Comparison of ENCODE assay signal across 6 cellular contexts in the genomic region with DNA sequence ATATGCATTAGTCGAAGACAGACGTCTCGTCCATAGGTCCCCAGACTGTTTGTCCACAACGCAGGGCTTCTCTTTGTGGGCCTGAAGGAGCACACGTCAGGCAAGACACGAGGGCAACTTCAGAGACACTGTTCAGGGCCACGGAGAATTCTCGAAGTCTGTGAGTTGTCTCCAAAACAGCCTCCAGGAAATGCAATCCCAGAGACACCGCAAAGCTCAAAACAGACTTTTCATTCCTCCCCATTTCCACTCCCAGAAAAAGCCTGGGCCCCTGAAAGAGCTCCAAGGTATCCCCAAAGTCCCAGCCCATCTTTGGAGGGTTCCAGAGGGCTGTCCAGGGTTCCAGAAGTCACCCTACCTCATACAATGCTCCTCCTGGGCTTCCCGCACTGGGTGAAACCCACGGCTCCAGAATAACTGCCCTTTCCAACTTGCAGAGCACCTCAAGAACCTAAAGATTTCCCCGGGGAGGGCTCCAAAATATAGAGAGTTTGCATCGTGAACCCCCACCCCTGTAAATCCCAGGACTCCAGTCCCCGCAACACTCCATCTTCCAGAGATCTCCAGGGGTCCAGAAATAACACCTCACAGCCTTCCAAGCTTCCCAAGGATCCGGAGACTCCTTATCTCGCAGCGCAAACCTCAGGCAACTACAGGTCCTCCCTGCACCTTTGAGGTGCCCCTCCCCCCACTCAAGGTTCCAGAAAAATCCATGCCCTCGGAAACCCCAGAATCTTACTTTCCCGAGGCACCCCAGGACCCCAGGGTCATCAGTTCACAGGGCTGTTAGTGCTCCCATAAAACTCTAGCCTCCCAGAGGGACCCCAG. TPM values are rescaled to one million over a fixed set of nuclear protein-coding genes. Genes with fewer than 3 reads are reported as not detected.
DNase-seq lines count a peak whose midpoint lies in the region; ATAC-seq and TF ChIP-seq lines count a peak whose summit lies in the region.

No MANE protein-coding gene starts in this region.

- H3K4me3 Mint-ChIP-seq in H9 (peak overlapping the region; percentile 96 to 98), memory B cell (peak overlapping the region; percentile 98)
- peak overlapping the region; percentile 100 for H3K4me3 Mint-ChIP-seq in activated T-helper 17 cell treated with anti-CD3 and anti-CD28 coated beads, Interleukin-2, amount 50 U/mL, for 72 hours

- WGBS in H9 (ENCODE audit: extremely low coverage, insufficient read length, low lambda C conversion rate) = no CpG with 5 or more reads among the region's 19 CpGs

- TF ChIP-seq CTCF in H9 (conservative IDR thresholded peaks at IDR 0.05) = no peak

- H2BK20ac ChIP-seq in H9 (ENCODE audit: low read depth, low read length, poor library complexity, severe bottlenecking) = no peak overlapping the region

- no peaks in the 10 kb centered on the region for H3K79me1 ChIP-seq in H9 (ENCODE audit: insufficient read depth, low read depth, low read length, poor library complexity, severe bottlenecking)

- H3K4me2 ChIP-seq in H9 (ENCODE audit: insufficient read depth, insufficient read length, low read length) = peak overlapping the region; percentile 46

- no peak overlapping the region for H2BK5ac ChIP-seq in H9 (ENCODE audit: insufficient read length, low read length)

- no peak for DNase-seq in H9
- no peak for DNase-seq in memory B cell (ENCODE audit: low spot score in 2 of 2)
- no peak for DNase-seq in COR-L47 (lab: John Stamatoyannopoulos, UW)

- no peak overlapping the region for H3K56ac ChIP-seq in H9 (ENCODE audit: insufficient read length, low read depth, low read length)

- no peaks in the 10 kb centered on the region for H3K9me3 ChIP-seq in H9 (ENCODE audit: control insufficient read depth, low read depth, low read length)

- H3K9me3 Mint-ChIP-seq in H9 = peaks cover 0 to 5% of the 10 kb centered on the region in 2 experiments; a peak in 2 of 5 replicates
- no peaks in the 10 kb centered on the region for H3K9me3 Mint-ChIP-seq in activated T-helper 17 cell treated with anti-CD3 and anti-CD28 coated beads, Interleukin-2, amount 50 U/mL, for 72 hours
- H3K9me3 Mint-ChIP-seq in memory B cell = no peaks in the 10 kb centered on the region

- peak overlapping the region; percentile 82; the same call in 1 of the 2 replicates for H3K14ac ChIP-seq in H9 (ENCODE audit: insufficient read depth, low read length)

- H4K5ac ChIP-seq in H9 (ENCODE audit: insufficient read length, low read depth, low read length) = no peak overlapping the region

- peaks cover 3% of the 10 kb centered on the region for H4K20me1 ChIP-seq in H9 (ENCODE audit: control insufficient read depth, insufficient read depth, insufficient read length)

- ATAC-seq in activated T-helper 17 cell treated with anti-CD3 and anti-CD28 coated beads, Interleukin-2, amount 50 U/mL, for 72 hours (replicated peaks) = no peak
- ATAC-seq in memory B cell (ENCODE audit: low read depth) = no peak
- ATAC-seq in HG03095 (IDR thresholded peaks at IDR 0.05; ENCODE audit: unreplicated experiment) = no peak
- no peak for ATAC-seq in HG02678 (IDR thresholded peaks at IDR 0.05; ENCODE audit: unreplicated experiment)

- peak overlapping the region; percentile 91 for H3K18ac ChIP-seq in H9 (ENCODE audit: insufficient read length, low read depth, low read length)

- H2BK12ac ChIP-seq in H9 (ENCODE audit: insufficient read length, low read depth, low read length) = no peak overlapping the region

- H3K4me1 Mint-ChIP-seq in H9 = peaks cover 30 to 45% of the 10 kb centered on the region in 2 experiments
- H3K4me1 Mint-ChIP-seq in activated T-helper 17 cell treated with anti-CD3 and anti-CD28 coated beads, Interleukin-2, amount 50 U/mL, for 72 hours = peaks cover 31% of the 10 kb centered on the region
- H3K4me1 Mint-ChIP-seq in memory B cell = peaks cover 44% of the 10 kb centered on the region

- no peak overlapping the region for H2BK120ac ChIP-seq in H9 (ENCODE audit: low read depth, low read length, poor library complexity, severe bottlenecking)

- H2AK5ac ChIP-seq in H9 (ENCODE audit: insufficient read length, low read length) = no peak overlapping the region

- no peak overlapping the region for H3T11ph ChIP-seq in H9 (ENCODE audit: low read length)

- H2BK15ac ChIP-seq in H9 (ENCODE audit: low read depth, low read length) = no peak overlapping the region; the same call in 1 of the 2 replicates

- H3K27ac ChIP-seq in H9 (ENCODE audit: insufficient read length, low read depth, low read length) = peak overlapping the region; percentile 50

- no peak overlapping the region for H3K23ac ChIP-seq in H9 (ENCODE audit: insufficient read length, low read depth, low read length)

- H3K36me3 Mint-ChIP-seq in H9 (ENCODE audit: insufficient read depth in 1 of 3, low read depth in 3 of 3) = peaks cover 23 to 57% (median 47%) of the 10 kb centered on the region in 3 experiments; a peak in 6 of 7 replicates
- peaks cover 79% of the 10 kb centered on the region for H3K36me3 Mint-ChIP-seq in activated T-helper 17 cell treated with anti-CD3 and anti-CD28 coated beads, Interleukin-2, amount 50 U/mL, for 72 hours (ENCODE audit: low read depth)
- H3K36me3 Mint-ChIP-seq in memory B cell = peaks cover 13% of the 10 kb centered on the region

- H3K27me3 Mint-ChIP-seq in H9 (ENCODE audit: low read depth) = peaks cover 2% of the 10 kb centered on the region; the same call in 1 of the 2 replicates
- no peaks in the 10 kb centered on the region for H3K27me3 Mint-ChIP-seq in activated T-helper 17 cell treated with anti-CD3 and anti-CD28 coated beads, Interleukin-2, amount 50 U/mL, for 72 hours
- H3K27me3 Mint-ChIP-seq in memory B cell = no peaks in the 10 kb centered on the region

- H3K27ac Mint-ChIP-seq in H9 (peak overlapping the region; percentile 97 to 98 (median 98)), memory B cell (peak overlapping the region; percentile 97)
- H3K27ac Mint-ChIP-seq in activated T-helper 17 cell treated with anti-CD3 and anti-CD28 coated beads, Interleukin-2, amount 50 U/mL, for 72 hours = peak overlapping the region; percentile 100

- no peak overlapping the region for H2AFZ ChIP-seq in H9 (ENCODE audit: low read length)

- H3K4me1 ChIP-seq in H9 (ENCODE audit: insufficient read depth, low read length) = no peaks in the 10 kb centered on the region; the same call in 1 of the 2 replicates

- no peak overlapping the region for H3K4ac ChIP-seq in H9 (ENCODE audit: low read depth, low read length)

- no peaks in the 10 kb centered on the region for H3K27me3 ChIP-seq in H9 (ENCODE audit: insufficient read depth, low read length)

- H4K8ac ChIP-seq in H9 (replicated peaks; ENCODE audit: insufficient read length, low read depth, low read length) = no peak overlapping the region

- no peaks in the 10 kb centered on the region for H3K79me2 ChIP-seq in H9 (ENCODE audit: insufficient read depth, low read length)

- H4K91ac ChIP-seq in H9 (ENCODE audit: insufficient read length, low read depth, low read length) = no peak overlapping the region

- H3K23me2 ChIP-seq in H9 (ENCODE audit: insufficient read length, low read depth, low read length, poor library complexity, severe bottlenecking) = peaks cover 14% of the 10 kb centered on the region

- peak overlapping the region; percentile 69 for H3K9ac ChIP-seq in H9 (ENCODE audit: extremely low read depth, insufficient read length, low read length)

RNA-seq across cellular contexts. Expression of a gene that starts 0.7 kb away (rescaled TPM):
- total RNA-seq in H9 (2021) = 1,244 and 1,245 TPM in 2 replicates
- total RNA-seq in activated T-helper 17 cell treated with anti-CD3 and anti-CD28 coated beads, Interleukin-2, amount 50 U/mL, for 72 hours = 1,000 to 10,000 TPM; 1,320 to 1,710 TPM

RNA-seq across cellular contexts. Expression of a gene that starts 9.7 kb away (rescaled TPM):
- total RNA-seq in H9 (2021) = 310 and 315 TPM in 2 replicates
- total RNA-seq in activated T-helper 17 cell treated with anti-CD3 and anti-CD28 coated beads, Interleukin-2, amount 50 U/mL, for 72 hours = 100 to 1,000 TPM; 286 to 464 TPM

RNA-seq across cellular contexts. Expression of a gene that starts 28.7 kb away (rescaled TPM):
- total RNA-seq in H9 (2021) = 44.3 and 45.6 TPM in 2 replicates
- total RNA-seq in activated T-helper 17 cell treated with anti-CD3 and anti-CD28 coated beads, Interleukin-2, amount 50 U/mL, for 72 hours = 10 to 100 TPM; 50.8 to 99.9 TPM

RNA-seq across cellular contexts. Expression of a gene that starts 29.3 kb away (rescaled TPM):
- 130 and 134 TPM in 2 replicates for total RNA-seq in H9 (2021)
- total RNA-seq in activated T-helper 17 cell treated with anti-CD3 and anti-CD28 coated beads, Interleukin-2, amount 50 U/mL, for 72 hours = 100 to 1,000 TPM; 100 to 166 TPM

RNA-seq across cellular contexts. Expression of a gene that starts 30.9 kb away (rescaled TPM):
- 1.4 and 2.0 TPM in 2 replicates for total RNA-seq in H9 (2021)
- total RNA-seq in activated T-helper 17 cell treated with anti-CD3 and anti-CD28 coated beads, Interleukin-2, amount 50 U/mL, for 72 hours = 1 to 10 TPM; 1.2 to 3.8 TPM
